Comparison of ENCODE assay signal across 34 cellular contexts in the genomic region with DNA sequence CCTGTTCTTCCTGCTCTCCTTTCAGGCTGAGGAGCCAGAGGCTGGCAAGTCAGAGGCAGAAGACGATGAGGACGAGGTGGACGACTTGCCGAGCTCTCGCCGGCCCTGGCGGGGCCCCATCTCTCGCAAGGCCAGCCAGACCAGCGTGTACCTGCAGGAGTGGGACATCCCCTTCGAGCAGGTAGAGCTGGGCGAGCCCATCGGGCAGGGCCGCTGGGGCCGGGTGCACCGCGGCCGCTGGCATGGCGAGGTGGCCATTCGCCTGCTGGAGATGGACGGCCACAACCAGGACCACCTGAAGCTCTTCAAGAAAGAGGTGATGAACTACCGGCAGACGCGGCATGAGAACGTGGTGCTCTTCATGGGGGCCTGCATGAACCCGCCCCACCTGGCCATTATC.
"Had no signal": no experiment of that assay in that cellular context is flagged by ENCODE, and none has a peak within 500 bp of the region (broad histone marks: within the 10 kb centered on the region; RNA-seq: fewer than 3 reads in every experiment).

No MANE protein-coding gene starts in this region.

- H3K9me3 ChIP-seq: MG63 had no signal

- H3K27me3 ChIP-seq: MG63 had no signal

- H3K4me3 ChIP-seq: MG63 had no signal

- DNase-seq: Karpas-422, Kasumi-1, MG63, MM.1S, MV-4-11, NCI-H1048, NCI-H1092, NCI-H1092 treated with DMSO at 0.1 percent for 48 hours, NCI-H1105, NCI-H1105 treated with DMSO at 0.1 percent for 48 hours, NCI-H1417, NCI-H1417 treated with DMSO at 0.1 percent for 48 hours, NCI-H1436, NCI-H1436 treated with DMSO at 0.1 percent for 48 hours, NCI-H146, NCI-H1694, NCI-H1694 treated with DMSO at 0.1 percent for 48 hours, NCI-H187, NCI-H187 treated with DMSO at 0.1 percent for 48 hours, NCI-H1930, NCI-H2029, NCI-H2029 treated with DMSO at 0.1 percent for 48 hours, NCI-H2081, NCI-H2081 treated with DMSO at 0.1 percent for 48 hours, NCI-H2107, NCI-H2171, NCI-H2171 treated with DMSO at 0.1 percent for 48 hours, NCI-H2227 treated with DMSO at 0.1 percent for 48 hours, NCI-H226, NCI-H345, NCI-H446, NCI-H446 treated with DMSO at 0.1 percent for 48 hours, NCI-H510A, NCI-H510A treated with DMSO at 0.1 percent for 48 hours had no signal

- H3K36me3 ChIP-seq: MG63 had no signal
